ENCODE assay signal across 8 cellular contexts in the genomic region with DNA sequence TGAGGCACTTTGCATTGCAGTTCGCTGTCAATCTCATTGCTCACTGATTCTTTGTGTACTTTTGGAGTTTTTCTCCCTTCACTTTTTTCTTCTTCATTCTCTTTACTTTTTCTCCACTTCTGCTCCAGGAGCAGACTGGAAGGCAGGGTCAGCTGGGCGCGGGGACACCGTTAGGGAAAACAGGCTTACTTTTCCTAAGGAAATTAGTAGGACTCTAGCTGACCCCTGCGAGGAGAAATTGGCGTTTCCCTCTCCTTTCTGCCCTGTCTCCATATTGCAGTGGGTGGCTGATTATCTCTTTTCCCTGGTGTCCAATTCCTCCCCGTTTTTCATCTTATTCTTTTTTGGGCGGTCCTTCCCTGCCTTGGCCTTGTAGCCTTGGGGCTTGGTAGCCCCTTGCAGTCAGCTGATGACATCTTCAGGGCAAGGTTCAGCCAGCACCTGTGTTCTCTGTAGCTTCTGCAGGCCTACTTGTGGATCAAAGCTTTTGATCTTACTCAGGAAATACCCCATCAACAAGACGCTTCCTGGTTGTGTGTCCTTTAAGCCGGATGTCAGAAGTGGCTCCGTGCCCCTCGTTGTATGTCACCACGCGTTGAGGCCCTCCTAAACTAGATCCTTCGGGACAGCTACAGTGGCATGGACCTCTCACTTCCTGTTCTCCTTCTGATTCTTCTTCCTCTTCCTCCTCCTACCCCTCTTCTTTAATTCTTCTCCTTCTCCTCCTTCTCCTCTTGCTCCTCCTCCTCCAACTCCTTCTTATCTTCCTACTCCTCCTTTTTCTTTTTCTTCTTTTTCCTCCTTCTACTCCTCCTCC. TPM values are rescaled to one million over a fixed set of nuclear protein-coding genes. Genes with fewer than 3 reads are reported as not detected.
DNase-seq lines count a peak whose midpoint lies in the region; ATAC-seq, FAIRE-seq and TF ChIP-seq lines count a peak whose summit lies in the region.

No MANE protein-coding gene starts in this region.

- no peaks in the 10 kb centered on the region for H3K9me3 ChIP-seq in gastrocnemius medialis

- in situ Hi-C loops in gastrocnemius medialis (cut with MboI; ENCODE audit: low sequenced_read_pairs in 4 of 4): loop anchor here in 1 of 4 donors (25.0 kb wide), 1 partner anchor 1603 kb away; no protein-coding TSS in a partner anchor

- FAIRE-seq in GM12891 (lab: Jason Lieb, UNC): peak; percentile 93

- peak overlapping the region; percentile 94 for H3K27ac ChIP-seq in cingulate gyrus (ENCODE audit: low read depth, low read length)
- peak overlapping the region; percentile 43 to 91 (median 88) for H3K27ac ChIP-seq in gastrocnemius medialis

- TF ChIP-seq CTCF in gastrocnemius medialis (IDR thresholded peaks at IDR 0.05 in 4 of 5, conservative IDR thresholded peaks at IDR 0.05 in 1 of 5): no peak

- H3K27me3 ChIP-seq in gastrocnemius medialis: no peaks in the 10 kb centered on the region

- DNase-seq in GM12891 (ENCODE audit: insufficient read length, low spot score): no peak
- DNase-seq in gastrocnemius medialis: no peak
- DNase-seq in UCSD-AML1 (lab: John Stamatoyannopoulos, UW; ENCODE audit: unreplicated experiment): no peak

- H3K4me1 ChIP-seq in gastrocnemius medialis: peaks cover 10 to 18% of the 10 kb centered on the region in 2 donors

- TF ChIP-seq POLR2A in GM12891 (IDR thresholded peaks at IDR 0.05; ENCODE audit: low read depth, low read length) (no peak), gastrocnemius medialis (IDR thresholded peaks at IDR 0.05) (no peak), GM18505 (IDR thresholded peaks at IDR 0.05; ENCODE audit: borderline replicate concordance, extremely low read depth, insufficient read depth, insufficient read length) (no peak)

- intact Hi-C loops in gastrocnemius medialis (cut with DNase I; ENCODE audit: low total_unique reads): loop anchor here (10.0 kb wide), 1 partner anchor 690 kb away; no protein-coding TSS in a partner anchor

- H3K36me3 ChIP-seq in gastrocnemius medialis: no peaks in the 10 kb centered on the region

- ATAC-seq in HG03457 (IDR thresholded peaks at IDR 0.05; ENCODE audit: unreplicated experiment) (peak; percentile 32), gastrocnemius medialis (no peak), GM19455 (IDR thresholded peaks at IDR 0.05; ENCODE audit: unreplicated experiment) (no peak), GM18505 (IDR thresholded peaks at IDR 0.05; ENCODE audit: unreplicated experiment) (no peak), HG03460 (IDR thresholded peaks at IDR 0.05; ENCODE audit: unreplicated experiment) (no peak)

- H3K4me3 ChIP-seq in gastrocnemius medialis: peak overlapping the region in 2 of 4 donors; percentile 74 to 84

TF ChIP-seq in GM12891, 5 proteins besides CTCF, POLR2A, EP300 and RAD21:
- no peak for TF ChIP-seq PAX5 (IDR thresholded peaks at IDR 0.05; ENCODE audit: insufficient read depth, low read length, severe bottlenecking)
- TF ChIP-seq SPI1 (IDR thresholded peaks at IDR 0.05; ENCODE audit: low read depth, low read length): peak; percentile 38
- no peak for TF ChIP-seq POU2F2 (IDR thresholded peaks at IDR 0.05; ENCODE audit: low read depth, low read length)
- no peak for TF ChIP-seq POLR2AphosphoS5 (IDR thresholded peaks at IDR 0.05; ENCODE audit: low read depth, low read length)
- TF ChIP-seq TAF1 (IDR thresholded peaks at IDR 0.05; ENCODE audit: low read depth, low read length): no peak

RNA-seq across cellular contexts. Expression of gene NBDY, which starts 36.1 kb away (rescaled TPM):
- polyA plus RNA-seq in GM12891 (2012; ENCODE audit: low read depth, missing spikeins): 37.7 TPM
- 1 to 10 TPM; 3.7 to 9.8 (median 5.9) TPM for total RNA-seq in gastrocnemius medialis
